17 cellular contexts compared by ENCODE assay signal in the genomic region with DNA sequence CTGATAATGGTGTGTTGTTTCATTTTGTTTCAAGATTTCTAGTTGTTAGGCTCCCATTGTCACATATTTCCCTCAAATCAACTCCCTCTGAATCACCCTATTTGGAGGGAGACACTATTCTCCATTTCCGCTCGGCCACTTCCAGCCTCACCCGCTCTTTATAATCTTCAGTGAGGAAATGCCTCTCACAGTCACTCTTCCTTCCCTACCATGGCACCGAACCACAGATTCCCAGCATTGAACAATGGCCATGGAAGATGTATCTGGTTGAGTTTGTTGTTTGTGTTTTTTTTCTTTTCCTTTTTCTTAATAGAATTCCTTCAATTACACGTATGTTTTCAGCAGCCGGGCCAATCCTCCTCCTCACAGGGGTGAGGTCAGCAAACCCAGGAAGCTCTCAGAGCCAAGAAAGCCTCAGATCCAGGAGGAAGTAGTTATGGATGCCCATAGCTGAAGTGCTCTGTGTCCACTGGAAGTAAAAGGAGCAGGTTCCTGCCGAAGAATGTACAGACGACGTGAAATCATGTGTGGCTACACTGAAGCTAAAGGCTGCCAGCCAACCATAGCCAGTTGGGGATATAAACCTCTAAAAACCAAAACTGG.
DNase-seq lines count a peak whose midpoint lies in the region; ATAC-seq and TF ChIP-seq lines count a peak whose summit lies in the region.
"Had no signal": no experiment of that assay in that cellular context is flagged by ENCODE, and none has a peak within 500 bp of the region (broad histone marks: within the 10 kb centered on the region; RNA-seq: fewer than 3 reads in every experiment).

No MANE protein-coding gene starts in this region.

- peaks cover 20% of the 10 kb centered on the region for H3K4me1 Mint-ChIP-seq in activated T-helper 17 cell treated with anti-CD3 and anti-CD28 coated beads, Interleukin-2, amount 50 U/mL, for 72 hours

- no peaks in the 10 kb centered on the region for H3K9me3 Mint-ChIP-seq in activated T-helper 17 cell treated with anti-CD3 and anti-CD28 coated beads, Interleukin-2, amount 50 U/mL, for 72 hours
- H3K9me3 Mint-ChIP-seq: neural crest cell had no signal

- TF ChIP-seq POLR2A in esophagus muscularis mucosa (IDR thresholded peaks at IDR 0.05; ENCODE audit: low read depth), result no peak
- TF ChIP-seq POLR2A in stomach (IDR thresholded peaks at IDR 0.05), result no peak

- no peak for TF ChIP-seq CTCF in esophagus muscularis mucosa (IDR thresholded peaks at IDR 0.05)
- no peak for TF ChIP-seq CTCF in stomach (IDR thresholded peaks at IDR 0.05)

- no peak overlapping the region for H3K4me3 Mint-ChIP-seq in activated T-helper 17 cell treated with anti-CD3 and anti-CD28 coated beads, Interleukin-2, amount 50 U/mL, for 72 hours
- H3K4me3 Mint-ChIP-seq: activated naive CD8-positive, alpha-beta T cell; neural crest cell had no signal

- no peaks in the 10 kb centered on the region for H3K27me3 Mint-ChIP-seq in activated T-helper 17 cell treated with anti-CD3 and anti-CD28 coated beads, Interleukin-2, amount 50 U/mL, for 72 hours
- H3K27me3 Mint-ChIP-seq: activated naive CD8-positive, alpha-beta T cell had no signal

- peak overlapping the region in 2 of 4 donors; percentile 21 to 27 for H3K4me3 ChIP-seq in esophagus muscularis mucosa
- H3K4me3 ChIP-seq in muscle layer of duodenum (ENCODE audit: low read depth in 1 of 2, low read length in 2 of 2), result no peak overlapping the region
- H3K4me3 ChIP-seq in stomach, result no peak overlapping the region
- H3K4me3 ChIP-seq: K562 had no signal

- no peak for ATAC-seq in activated T-helper 17 cell treated with anti-CD3 and anti-CD28 coated beads, Interleukin-2, amount 50 U/mL, for 72 hours (replicated peaks)
- ATAC-seq in HG03025 (IDR thresholded peaks at IDR 0.05; ENCODE audit: low FRiP score, unreplicated experiment), result no peak
- ATAC-seq: K562 had no signal

- H3K9me3 ChIP-seq in esophagus muscularis mucosa (no peaks in the 10 kb centered on the region), muscle layer of duodenum (ENCODE audit: control insufficient read depth in 1 of 2, low read length in 2 of 2) (no peaks in the 10 kb centered on the region), stomach (no peaks in the 10 kb centered on the region)

- peak overlapping the region; percentile 47 for H3K27ac Mint-ChIP-seq in activated T-helper 17 cell treated with anti-CD3 and anti-CD28 coated beads, Interleukin-2, amount 50 U/mL, for 72 hours
- H3K27ac Mint-ChIP-seq: activated naive CD8-positive, alpha-beta T cell had no signal

- intact Hi-C loops in esophagus muscularis mucosa (cut with DNase I) (loop anchor here (10.0 kb wide), 1 partner anchor 470 kb away; the partner anchor contains the start of gene FOXO1), stomach (cut with DNase I; ENCODE audit: low total_unique reads) (no loop called here)

- H3K27ac ChIP-seq in esophagus muscularis mucosa (replicated peaks in 1 of 4), result peak overlapping the region; percentile 79 to 92 (median 87)
- peak overlapping the region; percentile 64 for H3K27ac ChIP-seq in muscle layer of duodenum (ENCODE audit: low read length)
- peak overlapping the region in 4 of 5 donors; percentile 25 to 81 (median 69) for H3K27ac ChIP-seq in stomach

- H3K4me1 ChIP-seq in esophagus muscularis mucosa (peaks cover 50 to 58% (median 55%) of the 10 kb centered on the region in 4 donors), muscle layer of duodenum (ENCODE audit: control insufficient read depth in 1 of 2, insufficient read depth in 2 of 2, low read length in 2 of 2) (peaks cover 19 to 25% of the 10 kb centered on the region in 2 donors), stomach (peaks cover 12 to 46% (median 32%) of the 10 kb centered on the region in 4 donors)

- H3K36me3 ChIP-seq in esophagus muscularis mucosa, result no peaks in the 10 kb centered on the region
- no peaks in the 10 kb centered on the region for H3K36me3 ChIP-seq in muscle layer of duodenum (ENCODE audit: control insufficient read depth in 1 of 2, insufficient read depth in 2 of 2, low read length in 2 of 2)
- no peaks in the 10 kb centered on the region for H3K36me3 ChIP-seq in stomach

- WGBS in esophagus muscularis mucosa, result 69% methylated on average over 8 of the region's 9 CpGs
- WGBS in stomach, 5 donors, result 58 to 72% (median 67%) methylated on average over 9 of the region's 9 CpGs

- DNase-seq in esophagus muscularis mucosa (ENCODE audit: extremely low spot score) (no peak), stomach (no peak), NCI-H1048 (lab: John Stamatoyannopoulos, UW) (no peak), superior temporal gyrus (ENCODE audit: extremely low spot score) (no peak), Kasumi-1 (lab: John Stamatoyannopoulos, UW) (no peak)
- DNase-seq: activated CD4-positive, CD25-positive, alpha-beta regulatory T cell; activated CD8-positive, alpha-beta memory T cell treated with anti-CD3 and anti-CD28 coated beads, Interleukin-2, amount 50 U/mL, for 48 hours; DMS53; HCEC 1CT; NCI-H1417; NCI-H226 had no signal

- TF ChIP-seq EP300 in esophagus muscularis mucosa (IDR thresholded peaks at IDR 0.05) (no peak), stomach (IDR thresholded peaks at IDR 0.05) (no peak)

- H3K27me3 ChIP-seq in esophagus muscularis mucosa, result no peaks in the 10 kb centered on the region
- H3K27me3 ChIP-seq in muscle layer of duodenum (ENCODE audit: low read depth, low read length), result no peaks in the 10 kb centered on the region
- H3K27me3 ChIP-seq in stomach, result no peaks in the 10 kb centered on the region

- H3K36me3 Mint-ChIP-seq in activated T-helper 17 cell treated with anti-CD3 and anti-CD28 coated beads, Interleukin-2, amount 50 U/mL, for 72 hours (ENCODE audit: low read depth), result no peaks in the 10 kb centered on the region
